In the genomic region with DNA sequence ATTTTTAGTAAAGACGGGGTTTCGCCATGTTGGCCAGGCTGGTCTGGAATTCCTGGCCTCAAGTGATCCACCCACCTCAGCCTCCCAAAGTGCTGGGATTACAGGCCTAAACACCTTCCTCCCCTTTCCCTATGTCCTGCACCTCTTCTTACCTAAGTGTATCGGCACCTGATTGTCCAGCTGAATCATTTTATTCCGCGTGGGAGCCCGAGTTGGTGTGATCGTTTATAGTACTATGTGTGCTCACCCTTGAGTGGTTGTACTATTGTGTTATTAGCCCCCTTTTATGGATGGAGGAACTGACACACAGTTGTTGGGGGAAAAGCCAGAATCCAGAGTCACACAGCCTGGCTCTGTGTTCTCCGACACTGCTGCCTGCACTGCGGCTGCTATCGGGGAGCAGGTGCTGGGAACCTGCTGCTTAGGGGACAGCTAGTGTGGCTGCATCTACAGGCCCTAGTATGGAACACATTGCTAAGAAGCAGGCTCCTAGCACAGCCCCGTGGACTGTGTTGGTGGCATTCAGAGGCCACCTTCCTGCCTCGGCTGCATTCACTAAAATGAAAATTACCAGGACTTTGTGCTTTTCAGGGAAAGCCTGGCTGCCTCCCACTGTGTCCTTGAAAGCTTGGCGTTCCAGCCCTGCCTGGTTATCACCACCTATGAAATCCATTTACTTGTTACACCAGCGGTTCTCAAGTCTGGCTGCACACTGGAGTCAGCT, we compare ENCODE assay signal across 1 cellular context.
TF ChIP-seq lines count a peak whose summit lies in the region.

No MANE protein-coding gene starts in this region.

TF ChIP-seq in HepG2, 621 proteins besides CTCF, POLR2A, EP300 and RAD21 (continued from another document):
- TF ChIP-seq, protein P1, sequence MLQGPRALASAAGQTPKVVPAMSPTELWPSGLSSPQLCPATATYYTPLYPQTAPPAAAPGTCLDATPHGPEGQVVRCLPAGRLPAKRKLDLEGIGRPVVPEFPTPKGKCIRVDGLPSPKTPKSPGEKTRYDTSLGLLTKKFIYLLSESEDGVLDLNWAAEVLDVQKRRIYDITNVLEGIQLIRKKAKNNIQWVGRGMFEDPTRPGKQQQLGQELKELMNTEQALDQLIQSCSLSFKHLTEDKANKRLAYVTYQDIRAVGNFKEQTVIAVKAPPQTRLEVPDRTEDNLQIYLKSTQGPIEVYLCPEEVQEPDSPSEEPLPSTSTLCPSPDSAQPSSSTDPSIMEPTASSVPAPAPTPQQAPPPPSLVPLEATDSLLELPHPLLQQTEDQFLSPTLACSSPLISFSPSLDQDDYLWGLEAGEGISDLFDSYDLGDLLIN (CRISPR knock-in tag; IDR thresholded peaks at IDR 0.05; ENCODE audit: borderline replicate concordance), result no peak
- TF ChIP-seq MTA3 (CRISPR knock-in tag; IDR thresholded peaks at IDR 0.05) (no peak), RXRB (CRISPR knock-in tag; IDR thresholded peaks at IDR 0.05; ENCODE audit: borderline replicate concordance) (0 out of 2 replicates have a peak, but pooled peaks have one; percentile 19), ZNF264 (CRISPR knock-in tag; IDR thresholded peaks at IDR 0.05) (peak; percentile 86), PHF8 (CRISPR knock-in tag; IDR thresholded peaks at IDR 0.05) (0 out of 2 replicates have a peak, but pooled peaks have one; percentile 13), SAP130 (CRISPR knock-in tag; IDR thresholded peaks at IDR 0.05; ENCODE audit: low read depth) (peak; percentile 54; the same call in 1 of the 2 replicates), ZNF605 (CRISPR knock-in tag; IDR thresholded peaks at IDR 0.05) (no peak), LCORL (IDR thresholded peaks at IDR 0.05) (no peak), LCORL (CRISPR knock-in tag; IDR thresholded peaks at IDR 0.05) (0 out of 2 replicates have a peak, but pooled peaks have one; percentile 58), ZFY (CRISPR knock-in tag; IDR thresholded peaks at IDR 0.05) (0 out of 2 replicates have a peak, but pooled peaks have one; percentile 22), ZNF24 (IDR thresholded peaks at IDR 0.05) (0 out of 2 replicates have a peak, but pooled peaks have one; percentile 16), ZFP1 (CRISPR knock-in tag; IDR thresholded peaks at IDR 0.05) (no peak), MED1 (CRISPR knock-in tag; IDR thresholded peaks at IDR 0.05) (peak; percentile 56; the same call in 1 of the 2 replicates), ZBTB42 (CRISPR knock-in tag; IDR thresholded peaks at IDR 0.05) (no peak), RBM22 (optimal IDR thresholded peaks at IDR 0.05; ENCODE audit: low read length) (peak; percentile 51)
- TF ChIP-seq, protein P2, sequence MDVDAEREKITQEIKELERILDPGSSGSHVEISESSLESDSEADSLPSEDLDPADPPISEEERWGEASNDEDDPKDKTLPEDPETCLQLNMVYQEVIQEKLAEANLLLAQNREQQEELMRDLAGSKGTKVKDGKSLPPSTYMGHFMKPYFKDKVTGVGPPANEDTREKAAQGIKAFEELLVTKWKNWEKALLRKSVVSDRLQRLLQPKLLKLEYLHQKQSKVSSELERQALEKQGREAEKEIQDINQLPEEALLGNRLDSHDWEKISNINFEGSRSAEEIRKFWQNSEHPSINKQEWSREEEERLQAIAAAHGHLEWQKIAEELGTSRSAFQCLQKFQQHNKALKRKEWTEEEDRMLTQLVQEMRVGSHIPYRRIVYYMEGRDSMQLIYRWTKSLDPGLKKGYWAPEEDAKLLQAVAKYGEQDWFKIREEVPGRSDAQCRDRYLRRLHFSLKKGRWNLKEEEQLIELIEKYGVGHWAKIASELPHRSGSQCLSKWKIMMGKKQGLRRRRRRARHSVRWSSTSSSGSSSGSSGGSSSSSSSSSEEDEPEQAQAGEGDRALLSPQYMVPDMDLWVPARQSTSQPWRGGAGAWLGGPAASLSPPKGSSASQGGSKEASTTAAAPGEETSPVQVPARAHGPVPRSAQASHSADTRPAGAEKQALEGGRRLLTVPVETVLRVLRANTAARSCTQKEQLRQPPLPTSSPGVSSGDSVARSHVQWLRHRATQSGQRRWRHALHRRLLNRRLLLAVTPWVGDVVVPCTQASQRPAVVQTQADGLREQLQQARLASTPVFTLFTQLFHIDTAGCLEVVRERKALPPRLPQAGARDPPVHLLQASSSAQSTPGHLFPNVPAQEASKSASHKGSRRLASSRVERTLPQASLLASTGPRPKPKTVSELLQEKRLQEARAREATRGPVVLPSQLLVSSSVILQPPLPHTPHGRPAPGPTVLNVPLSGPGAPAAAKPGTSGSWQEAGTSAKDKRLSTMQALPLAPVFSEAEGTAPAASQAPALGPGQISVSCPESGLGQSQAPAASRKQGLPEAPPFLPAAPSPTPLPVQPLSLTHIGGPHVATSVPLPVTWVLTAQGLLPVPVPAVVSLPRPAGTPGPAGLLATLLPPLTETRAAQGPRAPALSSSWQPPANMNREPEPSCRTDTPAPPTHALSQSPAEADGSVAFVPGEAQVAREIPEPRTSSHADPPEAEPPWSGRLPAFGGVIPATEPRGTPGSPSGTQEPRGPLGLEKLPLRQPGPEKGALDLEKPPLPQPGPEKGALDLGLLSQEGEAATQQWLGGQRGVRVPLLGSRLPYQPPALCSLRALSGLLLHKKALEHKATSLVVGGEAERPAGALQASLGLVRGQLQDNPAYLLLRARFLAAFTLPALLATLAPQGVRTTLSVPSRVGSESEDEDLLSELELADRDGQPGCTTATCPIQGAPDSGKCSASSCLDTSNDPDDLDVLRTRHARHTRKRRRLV (CRISPR knock-in tag; IDR thresholded peaks at IDR 0.05), result no peak
- TF ChIP-seq, protein P3, sequence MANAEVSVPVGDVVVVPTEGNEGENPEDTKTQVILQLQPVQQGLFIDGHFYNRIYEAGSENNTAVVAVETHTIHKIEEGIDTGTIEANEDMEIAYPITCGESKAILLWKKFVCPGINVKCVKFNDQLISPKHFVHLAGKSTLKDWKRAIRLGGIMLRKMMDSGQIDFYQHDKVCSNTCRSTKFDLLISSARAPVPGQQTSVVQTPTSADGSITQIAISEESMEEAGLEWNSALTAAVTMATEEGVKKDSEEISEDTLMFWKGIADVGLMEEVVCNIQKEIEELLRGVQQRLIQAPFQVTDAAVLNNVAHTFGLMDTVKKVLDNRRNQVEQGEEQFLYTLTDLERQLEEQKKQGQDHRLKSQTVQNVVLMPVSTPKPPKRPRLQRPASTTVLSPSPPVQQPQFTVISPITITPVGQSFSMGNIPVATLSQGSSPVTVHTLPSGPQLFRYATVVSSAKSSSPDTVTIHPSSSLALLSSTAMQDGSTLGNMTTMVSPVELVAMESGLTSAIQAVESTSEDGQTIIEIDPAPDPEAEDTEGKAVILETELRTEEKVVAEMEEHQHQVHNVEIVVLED (CRISPR knock-in tag; IDR thresholded peaks at IDR 0.05; ENCODE audit: borderline replicate concordance), result no peak
